20 cellular contexts compared by ENCODE assay signal in genomic region chr4:39710098-39710896, GRCh38. TPM values are rescaled to one million over a fixed set of nuclear protein-coding genes. Genes with fewer than 3 reads are reported as not detected.
DNase-seq lines count a peak whose midpoint lies in the region; ATAC-seq, FAIRE-seq and TF ChIP-seq lines count a peak whose summit lies in the region.
"Had no signal": no experiment of that assay in that cellular context is flagged by ENCODE, and none has a peak within 500 bp of the region (broad histone marks: within the 10 kb centered on the region; RNA-seq: fewer than 3 reads in every experiment).

No MANE protein-coding gene starts in this region.

- H3K4me1 ChIP-seq in BLaER1 (peaks cover 63% of the 10 kb centered on the region), right cardiac atrium (ENCODE audit: control insufficient read depth, insufficient read depth, low read length) (peaks cover 11% of the 10 kb centered on the region)
- H3K4me1 ChIP-seq: SJCRH30 had no signal

- ATAC-seq in HG02870 (IDR thresholded peaks at IDR 0.05; ENCODE audit: unreplicated experiment) (peak; percentile 56), GM21447 (IDR thresholded peaks at IDR 0.05; ENCODE audit: unreplicated experiment) (no peak), HG03139 (IDR thresholded peaks at IDR 0.05; ENCODE audit: unreplicated experiment) (no peak), right cardiac atrium (no peak)

- H3K4me2 ChIP-seq in BLaER1: peak overlapping the region; percentile 48

- no peaks in the 10 kb centered on the region for H3K27me3 Mint-ChIP-seq in chondrocyte (ENCODE audit: low read depth)

- no peaks in the 10 kb centered on the region for H3K36me3 Mint-ChIP-seq in chondrocyte (ENCODE audit: low read depth)

- FAIRE-seq in GM12891 (lab: Jason Lieb, UNC): peak; percentile 16
- FAIRE-seq: keratinocyte had no signal

- H3K9ac ChIP-seq in BLaER1: no peak overlapping the region

- H3K4me3 Mint-ChIP-seq in chondrocyte (ENCODE audit: unreplicated experiment): no peak overlapping the region

- peaks cover 38% of the 10 kb centered on the region for H3K36me3 ChIP-seq in BLaER1
- H3K36me3 ChIP-seq: cardiac muscle cell, tibial artery had no signal

- no peak overlapping the region for H3K27ac ChIP-seq in BLaER1
- H3K27ac ChIP-seq in right cardiac atrium (ENCODE audit: low read length): no peak overlapping the region
- H3K27ac ChIP-seq: cardiac muscle cell, SJCRH30, tibial artery had no signal

- H3K27ac Mint-ChIP-seq in chondrocyte (ENCODE audit: unreplicated experiment): peak overlapping the region; percentile 82

- no peaks in the 10 kb centered on the region for H3K9me3 Mint-ChIP-seq in chondrocyte (ENCODE audit: low read depth)

- DNase-seq in GM12891 (ENCODE audit: insufficient read length, low spot score) (no peak), chondrocyte (ENCODE audit: low spot score) (no peak), NCI-H2081 (lab: John Stamatoyannopoulos, UW) (no peak), right cardiac atrium (no peak)
- DNase-seq: activated CD4-positive, alpha-beta T cell treated with anti-CD3 and anti-CD28 coated beads for 4 hours; activated T-cell treated with anti-CD3 and anti-CD28 coated beads, Interleukin-2, amount 50 U/mL, for 1 hour; effector CD8-positive, alpha-beta T cell; mesenchymal stem cell; NCI-H1694; NCI-H510A treated with DMSO at 0.1 percent for 48 hours; SJCRH30; stimulated activated CD4-positive, alpha-beta T cell treated with anti-CD3 and anti-CD28 coated beads, Interleukin-4, amount 100 ng/mL, for 24 hours; T1000; tibial artery had no signal

- no peaks in the 10 kb centered on the region for H3K9me3 ChIP-seq in BLaER1
- no peaks in the 10 kb centered on the region for H3K9me3 ChIP-seq in right cardiac atrium (ENCODE audit: control insufficient read depth, low read length)
- H3K9me3 ChIP-seq: SJCRH30, tibial artery had no signal

- H4K20me1 ChIP-seq in BLaER1: peaks cover 98% of the 10 kb centered on the region

- H3K4me3 ChIP-seq in BLaER1 (no peak overlapping the region), right cardiac atrium (ENCODE audit: low read length) (no peak overlapping the region)
- H3K4me3 ChIP-seq: cardiac muscle cell, SJCRH30, tibial artery had no signal

- no peak for TF ChIP-seq POLR2A in GM12891 (IDR thresholded peaks at IDR 0.05; ENCODE audit: low read depth, low read length)

- peaks cover 65% of the 10 kb centered on the region for H3K4me1 Mint-ChIP-seq in chondrocyte (ENCODE audit: low read depth)

- H3K27me3 ChIP-seq in BLaER1 (no peaks in the 10 kb centered on the region), right cardiac atrium (ENCODE audit: control insufficient read depth, insufficient read depth) (no peaks in the 10 kb centered on the region)
- H3K27me3 ChIP-seq: cardiac muscle cell, SJCRH30, tibial artery had no signal

- no peak for TF ChIP-seq CTCF in chondrocyte (IDR thresholded peaks at IDR 0.05)

- intact Hi-C loops in right cardiac atrium (cut with DNase I): no loop called here

- 81% methylated on average over 3 of the region's 3 CpGs for WGBS in right cardiac atrium

TF ChIP-seq in GM12891, 5 proteins besides CTCF, POLR2A, EP300 and RAD21:
- no peak for TF ChIP-seq SPI1 (IDR thresholded peaks at IDR 0.05; ENCODE audit: low read depth, low read length)
- no peak for TF ChIP-seq TAF1 (IDR thresholded peaks at IDR 0.05; ENCODE audit: low read depth, low read length)
- TF ChIP-seq POU2F2 (IDR thresholded peaks at IDR 0.05; ENCODE audit: low read depth, low read length): no peak
- TF ChIP-seq POLR2AphosphoS5 (IDR thresholded peaks at IDR 0.05; ENCODE audit: low read depth, low read length): no peak
- no peak for TF ChIP-seq PAX5 (IDR thresholded peaks at IDR 0.05; ENCODE audit: insufficient read depth, low read length, severe bottlenecking)

RNA-seq across cellular contexts. Expression of gene UBE2K, which starts 12.4 kb away (rescaled TPM):
- polyA plus RNA-seq in GM12891 (2012; ENCODE audit: low read depth, missing spikeins): 93.1 TPM
- total RNA-seq in chondrocyte: 73.7 to 87.5 TPM (median 84.4 TPM) in 3 replicates
- 10 to 100 TPM; 55.4 to 59.5 (median 57.4) TPM for total RNA-seq in right cardiac atrium
- 38.2 TPM for polyA plus RNA-seq in right cardiac atrium
